In genomic region chr20:23048283-23049200, GRCh38 we compare ENCODE assay signal across 1 cellular context.
TF ChIP-seq lines count a peak whose summit lies in the region.

No MANE protein-coding gene starts in this region.

TF ChIP-seq in H1, 55 proteins besides CTCF, POLR2A, EP300 and RAD21:
- TF ChIP-seq PHF8 (conservative IDR thresholded peaks at IDR 0.05; ENCODE audit: low read depth, low read length) (no peak), HDAC2 (IDR thresholded peaks at IDR 0.05; ENCODE audit: borderline replicate concordance in 1 of 2, low read depth in 2 of 2, low read length in 2 of 2) (peak in 1 of 2 experiments; percentile 63; a peak in 1 of 4 replicates), MAFK (IDR thresholded peaks at IDR 0.05; ENCODE audit: low read depth, low read length) (no peak), JUND (IDR thresholded peaks at IDR 0.05; ENCODE audit: low read length) (no peak), ATF2 (IDR thresholded peaks at IDR 0.05; ENCODE audit: low read length) (no peak), SP4 (IDR thresholded peaks at IDR 0.05; ENCODE audit: low read length) (no peak), CHD2 (IDR thresholded peaks at IDR 0.05; ENCODE audit: low read length) (no peak), CBX5 (IDR thresholded peaks at IDR 0.05; ENCODE audit: low read depth, low read length) (no peak), SP1 (IDR thresholded peaks at IDR 0.05; ENCODE audit: low read depth, low read length) (no peak), SIRT6 (IDR thresholded peaks at IDR 0.05; ENCODE audit: low read length) (no peak), CREB1 (IDR thresholded peaks at IDR 0.05) (no peak), CBX8 (IDR thresholded peaks at IDR 0.05; ENCODE audit: borderline replicate concordance, low read depth, low read length) (no peak), BACH1 (IDR thresholded peaks at IDR 0.05; ENCODE audit: low read length) (peak; percentile 71), SIX5 (IDR thresholded peaks at IDR 0.05; ENCODE audit: low read depth, low read length) (no peak), SP2 (IDR thresholded peaks at IDR 0.05; ENCODE audit: low read length) (no peak), GABPA (IDR thresholded peaks at IDR 0.05; ENCODE audit: borderline replicate concordance, insufficient read depth, low read length) (no peak; the same call in 1 of the 2 replicates), SUZ12 (IDR thresholded peaks at IDR 0.05; ENCODE audit: low read length) (peak; percentile 84; the same call in 1 of the 2 replicates), GTF2F1 (IDR thresholded peaks at IDR 0.05; ENCODE audit: borderline replicate concordance, low read depth, low read length) (no peak), TBP (IDR thresholded peaks at IDR 0.05; ENCODE audit: low read depth, low read length) (no peak), EZH2 (IDR thresholded peaks at IDR 0.05; ENCODE audit: low read depth, low read length, severe bottlenecking) (peak; percentile 70), KDM4A (IDR thresholded peaks at IDR 0.05; ENCODE audit: low read depth, low read length, severe bottlenecking) (peak; percentile 87), JUN (IDR thresholded peaks at IDR 0.05; ENCODE audit: low read depth, low read length) (no peak), RBBP5 (IDR thresholded peaks at IDR 0.05; ENCODE audit: borderline replicate concordance, low read depth, low read length) (0 out of 2 replicates have a peak, but pooled peaks have one; percentile 33), RNF2 (IDR thresholded peaks at IDR 0.05; ENCODE audit: borderline replicate concordance, low read depth, low read length, missing control alignments, poor library complexity, severe bottlenecking) (peak; percentile 27), TAF7 (optimal IDR thresholded peaks at IDR 0.05; ENCODE audit: borderline replicate concordance, low read depth, low read length) (no peak), POU5F1 (IDR thresholded peaks at IDR 0.05; ENCODE audit: low read depth, low read length) (no peak), KDM5A (IDR thresholded peaks at IDR 0.05; ENCODE audit: low read length) (no peak), TAF1 (IDR thresholded peaks at IDR 0.05; ENCODE audit: low read depth, low read length) (no peak), CTBP2 (IDR thresholded peaks at IDR 0.05; ENCODE audit: borderline replicate concordance, insufficient read depth, insufficient read length, low read length) (no peak), E2F6 (IDR thresholded peaks at IDR 0.05) (peak; percentile 90)
- TF ChIP-seq, protein P1, sequence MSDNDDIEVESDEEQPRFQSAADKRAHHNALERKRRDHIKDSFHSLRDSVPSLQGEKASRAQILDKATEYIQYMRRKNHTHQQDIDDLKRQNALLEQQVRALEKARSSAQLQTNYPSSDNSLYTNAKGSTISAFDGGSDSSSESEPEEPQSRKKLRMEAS (IDR thresholded peaks at IDR 0.05), result peak; percentile 93
TF ChIP-seq in H1: peak in this region for 9.
